Comparison of ENCODE assay signal across 8 cellular contexts in genomic region chr7:106568680-106569499, GRCh38.
DNase-seq lines count a peak whose midpoint lies in the region; ATAC-seq and TF ChIP-seq lines count a peak whose summit lies in the region.

No MANE protein-coding gene starts in this region.

- H2BK120ac ChIP-seq in neuronal stem cell (ENCODE audit: low read depth, low read length): no peak overlapping the region

- H3K14ac ChIP-seq in neuronal stem cell (ENCODE audit: low read length): no peak overlapping the region

- H2BK15ac ChIP-seq in neuronal stem cell (ENCODE audit: low read length): no peak overlapping the region

- H4K91ac ChIP-seq in neuronal stem cell (ENCODE audit: low read depth, low read length, poor library complexity): no peak overlapping the region

- no TSS peak for BruUV-seq in mammary epithelial cell (replicated peaks; lab: Mats Ljungman, UMichigan)

- H2AK5ac ChIP-seq in neuronal stem cell (ENCODE audit: low read depth, low read length): no peak overlapping the region

- peak in 1 of 2 donors; percentile 4 for TF ChIP-seq CTCF in mammary epithelial cell (conservative IDR thresholded peaks at IDR 0.05 in 1 of 2, IDR thresholded peaks at IDR 0.05 in 1 of 2; ENCODE audit: extremely low read depth in 1 of 2, insufficient read depth in 1 of 2, low read depth in 1 of 2, low read length in 2 of 2)

- peaks cover 9% of the 10 kb centered on the region for H3K27me3 Mint-ChIP-seq in activated CD4-positive, alpha-beta T cell treated with anti-CD3 and anti-CD28 coated beads for 36 hours
- H3K27me3 Mint-ChIP-seq in activated CD4-positive, alpha-beta T cell treated with anti-CD3 and anti-CD28 coated beads, Interleukin-2, amount 10 ng/mL, durations not matched to agents 7 days and 5 days: no peaks in the 10 kb centered on the region

- H3K4me3 ChIP-seq in mammary epithelial cell (replicated peaks in 1 of 3; ENCODE audit: insufficient read depth in 1 of 3, low read depth in 2 of 3, low read length in 3 of 3): no peak overlapping the region
- no peak overlapping the region for H3K4me3 ChIP-seq in neuronal stem cell (ENCODE audit: low read length in 2 of 2)

- no peak overlapping the region for H3K18ac ChIP-seq in neuronal stem cell (ENCODE audit: low read length)

- H2BK5ac ChIP-seq in neuronal stem cell (ENCODE audit: low read length): no peak overlapping the region

- peak; percentile 82 for ATAC-seq in activated CD4-positive, alpha-beta T cell treated with anti-CD3 and anti-CD28 coated beads for 36 hours
- no peak for ATAC-seq in GM18873 (IDR thresholded peaks at IDR 0.05; ENCODE audit: low FRiP score, unreplicated experiment)

- H3K9me3 ChIP-seq in mammary epithelial cell (replicated peaks; ENCODE audit: insufficient read depth, low read length) (no peaks in the 10 kb centered on the region), neuronal stem cell (replicated peaks in 1 of 2; ENCODE audit: control insufficient read depth in 2 of 2, insufficient read depth in 1 of 2, low read depth in 1 of 2, low read length in 2 of 2) (no peaks in the 10 kb centered on the region)

- H3K4ac ChIP-seq in neuronal stem cell (ENCODE audit: low read length): no peak overlapping the region

- H3K23ac ChIP-seq in neuronal stem cell (ENCODE audit: low read depth, low read length, poor library complexity): no peak overlapping the region

- POLR2A ChIA-PET in activated CD4-positive, alpha-beta T cell treated with anti-CD3 and anti-CD28 coated beads for 36 hours (lab: Charles Lee): interaction anchor here (0.6 kb wide), 1 partner anchor 307 kb away, joined by 3 read pairs; no protein-coding TSS in a partner anchor
- POLR2A ChIA-PET in activated CD4-positive, alpha-beta T cell treated with anti-CD3 and anti-CD28 coated beads, Interleukin-2, amount 10 ng/mL, durations not matched to agents 7 days and 5 days (lab: Charles Lee): no interaction called here

- WGBS in mammary epithelial cell (ENCODE audit: low coverage, missing lambda C conversion rate): 36% methylated on average over 4 of the region's 4 CpGs
- no CpG with 5 or more reads among the region's 4 CpGs for WGBS in neuronal stem cell (ENCODE audit: extremely low coverage in 2 of 2, insufficient read length in 2 of 2, insufficient replicate concordance in 1 of 2), 2 donors

- H3K9ac ChIP-seq in mammary epithelial cell (ENCODE audit: insufficient read depth, low read length) (no peak overlapping the region), neuronal stem cell (ENCODE audit: low read depth, low read length, poor library complexity) (no peak overlapping the region)

- H3K4me1 ChIP-seq in mammary epithelial cell (ENCODE audit: insufficient read depth, low read length): peaks cover 11% of the 10 kb centered on the region
- peaks cover 0 to 7% of the 10 kb centered on the region in 2 donors for H3K4me1 ChIP-seq in neuronal stem cell (ENCODE audit: control insufficient read depth in 2 of 2, insufficient read depth in 1 of 2, low read depth in 1 of 2, low read length in 2 of 2)

- H2BK12ac ChIP-seq in neuronal stem cell (ENCODE audit: low read length): no peak overlapping the region

- H4K20me1 ChIP-seq in mammary epithelial cell (ENCODE audit: insufficient read depth, low read length): no peaks in the 10 kb centered on the region

- peak overlapping the region; percentile 67 for H3K27ac ChIP-seq in mammary epithelial cell (ENCODE audit: insufficient read depth, low read depth, low read length)
- H3K27ac ChIP-seq in neuronal stem cell (replicated peaks; ENCODE audit: low read length): no peak overlapping the region

- DNase-seq in activated CD4-positive, alpha-beta T cell treated with anti-CD3 and anti-CD28 coated beads for 36 hours: peak; percentile 22
- DNase-seq in activated CD4-positive, alpha-beta T cell treated with anti-CD3 and anti-CD28 coated beads, Interleukin-2, amount 10 ng/mL, durations not matched to agents 7 days and 5 days: no peak
- DNase-seq in NCI-H460 (ENCODE audit: extremely low read depth, low read depth): peak; percentile 85
- DNase-seq in mammary epithelial cell: peak; percentile 85
- DNase-seq in neuronal stem cell (ENCODE audit: low spot score): no peak
- DNase-seq in activated CD4-positive, alpha-beta T cell treated with anti-CD3 and anti-CD28 coated beads, Interleukin-2, amount 50 U/mL, for 1 hour: no peak
- DNase-seq in NCI-H128 (lab: John Stamatoyannopoulos, UW; ENCODE audit: unreplicated experiment): no peak

- no peak overlapping the region for H4K8ac ChIP-seq in neuronal stem cell (ENCODE audit: low read depth, low read length)

- H3K36me3 ChIP-seq in mammary epithelial cell (ENCODE audit: insufficient read depth, low read length) (no peaks in the 10 kb centered on the region), neuronal stem cell (replicated peaks in 1 of 2; ENCODE audit: control insufficient read depth in 2 of 2, insufficient read depth in 2 of 2, low read length in 2 of 2) (no peaks in the 10 kb centered on the region)

- H3K27me3 ChIP-seq in mammary epithelial cell (ENCODE audit: insufficient read depth, low read length) (no peaks in the 10 kb centered on the region), neuronal stem cell (ENCODE audit: control insufficient read depth in 3 of 3, insufficient read depth in 3 of 3, low read depth in 1 of 3, low read length in 3 of 3) (no peaks in the 10 kb centered on the region)

- H2AFZ ChIP-seq in mammary epithelial cell (ENCODE audit: low read depth, low read length): peak overlapping the region; percentile 70
- H2AFZ ChIP-seq in neuronal stem cell (ENCODE audit: low read length): peak overlapping the region; percentile 16

- CTCF ChIA-PET in activated CD4-positive, alpha-beta T cell treated with anti-CD3 and anti-CD28 coated beads for 36 hours (lab: Charles Lee): interaction anchor here (0.9 kb wide), 1 partner anchor 15 kb away, joined by 3 read pairs; no protein-coding TSS in a partner anchor
- CTCF ChIA-PET in activated CD4-positive, alpha-beta T cell treated with anti-CD3 and anti-CD28 coated beads, Interleukin-2, amount 10 ng/mL, durations not matched to agents 7 days and 5 days (lab: Charles Lee): no interaction called here
- CTCF ChIA-PET in mammary epithelial cell (lab: Charles Lee; ENCODE audit: low non-redundant PET): interaction anchor here (0.6 kb wide), 2 partner anchors 26 to 167 kb away, joined by 3 to 6 read pairs; no protein-coding TSS in a partner anchor

- H3K27ac Mint-ChIP-seq in activated CD4-positive, alpha-beta T cell treated with anti-CD3 and anti-CD28 coated beads for 36 hours: peak overlapping the region; percentile 92
- H3K27ac Mint-ChIP-seq in activated CD4-positive, alpha-beta T cell treated with anti-CD3 and anti-CD28 coated beads, Interleukin-2, amount 10 ng/mL, durations not matched to agents 7 days and 5 days: no peak overlapping the region

- intact Hi-C loops in activated CD4-positive, alpha-beta T cell treated with anti-CD3 and anti-CD28 coated beads for 36 hours (cut with DNase I, micrococcal nuclease): loop anchor here in 1 of 2 experiments (10.0 kb wide), 1 partner anchor 346 kb away; no protein-coding TSS in a partner anchor
- intact Hi-C loops in mammary epithelial cell (cut with micrococcal nuclease): no loop called here

- peaks cover 12% of the 10 kb centered on the region for H3K4me1 Mint-ChIP-seq in activated CD4-positive, alpha-beta T cell treated with anti-CD3 and anti-CD28 coated beads for 36 hours
- peaks cover 3% of the 10 kb centered on the region for H3K4me1 Mint-ChIP-seq in activated CD4-positive, alpha-beta T cell treated with anti-CD3 and anti-CD28 coated beads, Interleukin-2, amount 10 ng/mL, durations not matched to agents 7 days and 5 days

- H3K79me1 ChIP-seq in neuronal stem cell (ENCODE audit: low read depth, low read length): no peaks in the 10 kb centered on the region

- dilution Hi-C loops in mammary epithelial cell (cut with HindIII; ENCODE audit: low sequenced_read_pairs): no loop called here

- peak overlapping the region; percentile 33 for H3K4me2 ChIP-seq in mammary epithelial cell (ENCODE audit: insufficient read depth, low read depth, low read length)
- H3K4me2 ChIP-seq in neuronal stem cell (ENCODE audit: insufficient read depth, low read length, poor library complexity, severe bottlenecking): no peak overlapping the region

- H3K9me3 Mint-ChIP-seq in activated CD4-positive, alpha-beta T cell treated with anti-CD3 and anti-CD28 coated beads for 36 hours (ENCODE audit: low read depth): no peaks in the 10 kb centered on the region
- H3K9me3 Mint-ChIP-seq in activated CD4-positive, alpha-beta T cell treated with anti-CD3 and anti-CD28 coated beads, Interleukin-2, amount 10 ng/mL, durations not matched to agents 7 days and 5 days: peaks cover under 1% of the 10 kb centered on the region

- H3K4me3 Mint-ChIP-seq in activated CD4-positive, alpha-beta T cell treated with anti-CD3 and anti-CD28 coated beads for 36 hours: no peak overlapping the region
- H3K4me3 Mint-ChIP-seq in activated CD4-positive, alpha-beta T cell treated with anti-CD3 and anti-CD28 coated beads, Interleukin-2, amount 10 ng/mL, durations not matched to agents 7 days and 5 days: no peak overlapping the region

- no peaks in the 10 kb centered on the region for H3K79me2 ChIP-seq in mammary epithelial cell (ENCODE audit: insufficient read depth, low read length)

- peaks cover 3% of the 10 kb centered on the region for H3K36me3 Mint-ChIP-seq in activated CD4-positive, alpha-beta T cell treated with anti-CD3 and anti-CD28 coated beads for 36 hours (ENCODE audit: low read depth)
- no peaks in the 10 kb centered on the region for H3K36me3 Mint-ChIP-seq in activated CD4-positive, alpha-beta T cell treated with anti-CD3 and anti-CD28 coated beads, Interleukin-2, amount 10 ng/mL, durations not matched to agents 7 days and 5 days (ENCODE audit: low read depth)

- in situ Hi-C loops in mammary epithelial cell (cut with MboI; ENCODE audit: low sequenced_read_pairs in 2 of 2): no loop called here

Comparison
In these comparisons a context has a peak if more than half of its experiments do, and no peak if none do; other contexts are left out.
1. DNase-seq: peak in activated CD4-positive, alpha-beta T cell treated with anti-CD3 and anti-CD28 coated beads for 36 hours (single experiment), NCI-H460 (single experiment) and mammary epithelial cell (single experiment); none in activated CD4-positive, alpha-beta T cell treated with anti-CD3 and anti-CD28 coated beads, Interleukin-2, amount 10 ng/mL, durations not matched to agents 7 days and 5 days (single experiment), neuronal stem cell (single experiment), activated CD4-positive, alpha-beta T cell treated with anti-CD3 and anti-CD28 coated beads, Interleukin-2, amount 50 U/mL, for 1 hour (single experiment) and NCI-H128 (single experiment).